Comparison of ENCODE assay signal across 18 cellular contexts in the genomic region with DNA sequence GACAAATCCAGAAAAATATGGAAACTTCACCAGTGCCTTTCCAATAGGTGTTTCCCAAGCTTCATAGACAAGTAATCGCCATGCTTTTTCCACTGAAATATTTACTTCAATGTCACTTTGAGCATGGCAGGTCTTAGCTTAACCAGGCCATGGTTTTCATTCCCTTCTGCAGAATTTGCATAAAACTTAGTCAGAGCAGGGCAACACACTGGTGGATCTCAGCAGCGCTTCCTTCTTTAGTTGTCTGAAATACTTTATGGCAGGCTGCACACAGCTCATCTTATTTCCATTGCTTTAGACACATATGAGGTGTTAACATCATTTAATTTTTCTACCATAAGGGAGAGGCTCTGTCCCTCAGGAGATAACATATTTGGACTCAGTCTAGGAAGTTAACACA.
A peak's percentile ranks its signal among the peaks of the same experiment; 100 is the strongest.
DNase-seq lines count a peak whose midpoint lies in the region; ATAC-seq, FAIRE-seq and TF ChIP-seq lines count a peak whose summit lies in the region.
"Had no signal": no experiment of that assay in that cellular context is flagged by ENCODE, and none has a peak within 500 bp of the region (broad histone marks: within the 10 kb centered on the region; RNA-seq: fewer than 3 reads in every experiment).

No MANE protein-coding gene starts in this region.

- no peaks in the 10 kb centered on the region for H3K36me3 Mint-ChIP-seq in activated CD8-positive, alpha-beta T cell treated with anti-CD3 and anti-CD28 coated beads for 36 hours (ENCODE audit: low read depth)
- H3K36me3 Mint-ChIP-seq: CD4-positive, alpha-beta memory T cell had no signal

- POLR2A ChIA-PET in activated CD8-positive, alpha-beta T cell treated with anti-CD3 and anti-CD28 coated beads for 36 hours (lab: Charles Lee), result no interaction called here

- FAIRE-seq in kidney (lab: Jason Lieb, UNC), result no peak
- FAIRE-seq: keratinocyte had no signal

- no peak for DNase-seq in activated CD8-positive, alpha-beta T cell treated with anti-CD3 and anti-CD28 coated beads for 36 hours
- DNase-seq in cerebellar cortex (ENCODE audit: low spot score) (no peak), mucosa of descending colon (no peak), kidney (no peak), NCI-H1930 (lab: John Stamatoyannopoulos, UW) (no peak)
- DNase-seq: activated T-cell treated with anti-CD3 and anti-CD28 coated beads for 4 hours; anterior cingulate cortex; CD4-positive, alpha-beta memory T cell; foreskin melanocyte; GOT3; NCI-H1436; NCI-H748 treated with DMSO at 0.1 percent for 48 hours; retina; SJCRH30 had no signal

- TF ChIP-seq CTCF in activated CD8-positive, alpha-beta T cell treated with anti-CD3 and anti-CD28 coated beads for 36 hours (IDR thresholded peaks at IDR 0.05), result no peak
- no peak for TF ChIP-seq CTCF in mucosa of descending colon (IDR thresholded peaks at IDR 0.05)
- TF ChIP-seq CTCF in kidney (IDR thresholded peaks at IDR 0.05; ENCODE audit: borderline replicate concordance, extremely low read depth, insufficient read depth), result no peak

- no peaks in the 10 kb centered on the region for H3K9me3 ChIP-seq in mucosa of descending colon
- no peaks in the 10 kb centered on the region for H3K9me3 ChIP-seq in kidney (ENCODE audit: control insufficient read depth in 1 of 2, low read length in 2 of 2)
- H3K9me3 ChIP-seq: SJCRH30 had no signal

- H3K4me1 Mint-ChIP-seq in activated CD8-positive, alpha-beta T cell treated with anti-CD3 and anti-CD28 coated beads for 36 hours (ENCODE audit: low read depth), result peaks cover 14% of the 10 kb centered on the region

- H3K4me3 Mint-ChIP-seq in activated CD8-positive, alpha-beta T cell treated with anti-CD3 and anti-CD28 coated beads for 36 hours, result no peak overlapping the region
- H3K4me3 Mint-ChIP-seq: CD4-positive, alpha-beta memory T cell had no signal

- H3K9ac ChIP-seq in kidney (ENCODE audit: low read length in 2 of 2), result no peak overlapping the region

- no peaks in the 10 kb centered on the region for H3K9me3 Mint-ChIP-seq in activated CD8-positive, alpha-beta T cell treated with anti-CD3 and anti-CD28 coated beads for 36 hours
- H3K9me3 Mint-ChIP-seq: CD4-positive, alpha-beta memory T cell had no signal

- CTCF ChIA-PET in activated CD8-positive, alpha-beta T cell treated with anti-CD3 and anti-CD28 coated beads for 36 hours (lab: Charles Lee), result interaction anchor here (1.0 to 1.1 kb wide), 2 partner anchors 106 to 133 kb away, joined by 3 read pairs; no protein-coding TSS in a partner anchor

- H3K4me3 ChIP-seq in mucosa of descending colon, result no peak overlapping the region
- no peak overlapping the region for H3K4me3 ChIP-seq in kidney (ENCODE audit: low read length in 2 of 2)
- H3K4me3 ChIP-seq: SJCRH30 had no signal

- H3K36me3 ChIP-seq in mucosa of descending colon (ENCODE audit: low read depth) (no peaks in the 10 kb centered on the region), kidney (ENCODE audit: control insufficient read depth in 1 of 2, insufficient read depth in 2 of 2, low read length in 2 of 2) (no peaks in the 10 kb centered on the region)
- H3K36me3 ChIP-seq: SJCRH30 had no signal

- no peak overlapping the region for H3K27ac ChIP-seq in kidney (ENCODE audit: low read depth in 2 of 2, low read length in 2 of 2)
- H3K27ac ChIP-seq: SJCRH30 had no signal

- H3K27ac Mint-ChIP-seq in activated CD8-positive, alpha-beta T cell treated with anti-CD3 and anti-CD28 coated beads for 36 hours, result no peak overlapping the region

- no peaks in the 10 kb centered on the region for H3K27me3 Mint-ChIP-seq in activated CD8-positive, alpha-beta T cell treated with anti-CD3 and anti-CD28 coated beads for 36 hours
- H3K27me3 Mint-ChIP-seq: CD4-positive, alpha-beta memory T cell had no signal

- intact Hi-C loops in activated CD8-positive, alpha-beta T cell treated with anti-CD3 and anti-CD28 coated beads for 36 hours (cut with micrococcal nuclease), result no loop called here
- intact Hi-C loops in mucosa of descending colon (cut with DNase I, micrococcal nuclease) (no loop called here), kidney (cut with DNase I) (no loop called here)

- H3K4me1 ChIP-seq in mucosa of descending colon (ENCODE audit: low read depth) (no peaks in the 10 kb centered on the region), kidney (ENCODE audit: control insufficient read depth in 1 of 2, insufficient read depth in 1 of 2, low read depth in 1 of 2, low read length in 2 of 2) (no peaks in the 10 kb centered on the region)
- H3K4me1 ChIP-seq: SJCRH30 had no signal

- ATAC-seq in GM18907 (IDR thresholded peaks at IDR 0.05; ENCODE audit: unreplicated experiment) (peak; percentile 87), GM21528 (IDR thresholded peaks at IDR 0.05; ENCODE audit: low FRiP score, unreplicated experiment) (peak; percentile 93), HG03045 (IDR thresholded peaks at IDR 0.05; ENCODE audit: unreplicated experiment) (peak; percentile 91), mucosa of descending colon (no peak)
- ATAC-seq in activated CD8-positive, alpha-beta T cell treated with anti-CD3 and anti-CD28 coated beads for 36 hours, result peak; percentile 71
